27 cellular contexts compared by ENCODE assay signal in the genomic region with DNA sequence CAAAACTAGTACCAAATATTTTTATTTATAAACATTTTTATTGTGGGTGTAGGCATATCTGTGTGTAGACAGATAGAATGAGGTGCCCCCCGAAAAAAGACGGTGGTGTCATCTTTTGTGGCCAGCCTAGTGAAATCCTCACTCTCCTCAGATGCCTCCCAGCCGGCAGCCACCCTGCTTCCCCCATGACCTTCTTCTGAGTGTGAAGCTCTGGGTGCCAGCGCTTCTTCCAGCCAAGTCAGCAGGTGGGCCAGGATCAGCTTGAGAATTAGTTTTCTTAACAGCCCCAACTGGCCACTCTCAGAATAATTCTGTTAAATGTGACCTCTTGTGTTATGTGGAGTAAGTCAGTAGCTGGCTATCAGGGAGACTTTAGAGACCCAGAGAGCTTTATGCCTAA.
DNase-seq lines count a peak whose midpoint lies in the region; ATAC-seq and TF ChIP-seq lines count a peak whose summit lies in the region.
"Had no signal": no experiment of that assay in that cellular context is flagged by ENCODE, and none has a peak within 500 bp of the region (broad histone marks: within the 10 kb centered on the region; RNA-seq: fewer than 3 reads in every experiment).

No MANE protein-coding gene starts in this region.

- H3K4me2 ChIP-seq in trophoblast cell (ENCODE audit: low read length), result no peak overlapping the region
- H3K4me2 ChIP-seq: GM23338, SK-N-SH had no signal

- H2AK5ac ChIP-seq in trophoblast cell (ENCODE audit: low read length), result no peak overlapping the region

- peak overlapping the region in 3 of 5 experiments; percentile 44 to 86 (median 75) for H3K27ac Mint-ChIP-seq in brain
- H3K27ac Mint-ChIP-seq in stimulated activated effector memory CD8-positive, alpha-beta T cell treated with anti-CD3 and anti-CD28 coated beads, Interleukin-12 subunit alpha, Interleukin-12 subunit beta, amount 100 ng/mL, for 72 hours, result no peak overlapping the region
- H3K27ac Mint-ChIP-seq: activated naive CD8-positive, alpha-beta T cell; activated T-helper 2 cell treated with anti-CD3 and anti-CD28 coated beads, Interferon-gamma antibody, Interleukin-2, Interleukin-4, amounts not matched to agents 10 μg/mL and 5 μg/mL and 100 μg/mL, durations not matched to agents 14 hours and 24 hours and 36 hours; GM23338; immature natural killer cell; WTC11 had no signal

- no peak overlapping the region for H2BK12ac ChIP-seq in trophoblast cell (ENCODE audit: low read length)

- no peaks in the 10 kb centered on the region for H3K27me3 Mint-ChIP-seq in brain
- H3K27me3 Mint-ChIP-seq: activated naive CD8-positive, alpha-beta T cell; CD8-positive, alpha-beta memory T cell had no signal

- intact Hi-C loops in left ventricle myocardium inferior (cut with micrococcal nuclease), result loop anchor here (10.0 kb wide), 1 partner anchor 52 kb away; no protein-coding TSS in a partner anchor

- H3K9me3 ChIP-seq in left ventricle myocardium inferior (replicated peaks) (no peaks in the 10 kb centered on the region), trophoblast cell (ENCODE audit: insufficient read depth, low read depth, low read length) (no peaks in the 10 kb centered on the region), subcutaneous abdominal adipose tissue (ENCODE audit: control insufficient read depth in 5 of 5, low read length in 5 of 5) (no peaks in the 10 kb centered on the region)
- H3K9me3 ChIP-seq: ascending aorta, mucosa of descending colon, SK-N-SH, thoracic aorta had no signal

- no peak overlapping the region for H2BK120ac ChIP-seq in trophoblast cell (ENCODE audit: insufficient read depth, low read length, poor library complexity)

- H4K8ac ChIP-seq in trophoblast cell (ENCODE audit: low read depth, low read length), result no peak overlapping the region

- H3K36me3 Mint-ChIP-seq in brain, result no peaks in the 10 kb centered on the region
- H3K36me3 Mint-ChIP-seq in stimulated activated effector memory CD8-positive, alpha-beta T cell treated with anti-CD3 and anti-CD28 coated beads, Interleukin-12 subunit alpha, Interleukin-12 subunit beta, amount 100 ng/mL, for 72 hours, result peaks cover 9% of the 10 kb centered on the region
- H3K36me3 Mint-ChIP-seq: WTC11 had no signal

- no peak overlapping the region for H3K18ac ChIP-seq in trophoblast cell (ENCODE audit: low read length)

- no peak overlapping the region for H3K4ac ChIP-seq in trophoblast cell (ENCODE audit: low read depth, low read length)

- H3K4me1 ChIP-seq in left ventricle myocardium inferior (peaks cover 52% of the 10 kb centered on the region), trophoblast cell (ENCODE audit: control insufficient read depth in 1 of 2, insufficient read depth in 2 of 2, low read length in 2 of 2) (peaks cover 12 to 18% of the 10 kb centered on the region in 2 experiments), subcutaneous abdominal adipose tissue (ENCODE audit: control insufficient read depth in 5 of 5, insufficient read depth in 5 of 5, low read length in 5 of 5) (peaks cover 9 to 56% (median 35%) of the 10 kb centered on the region in 5 donors)

- H3K14ac ChIP-seq in trophoblast cell (ENCODE audit: low read length), result no peak overlapping the region

- H3K9me3 Mint-ChIP-seq in brain, result no peaks in the 10 kb centered on the region
- no peaks in the 10 kb centered on the region for H3K9me3 Mint-ChIP-seq in stimulated activated effector memory CD8-positive, alpha-beta T cell treated with anti-CD3 and anti-CD28 coated beads, Interleukin-12 subunit alpha, Interleukin-12 subunit beta, amount 100 ng/mL, for 72 hours
- H3K9me3 Mint-ChIP-seq: activated T-helper 2 cell treated with anti-CD3 and anti-CD28 coated beads, Interferon-gamma antibody, Interleukin-2, Interleukin-4, amounts not matched to agents 10 μg/mL and 5 μg/mL and 100 μg/mL, durations not matched to agents 14 hours and 24 hours and 36 hours; CD8-positive, alpha-beta memory T cell; GM23338; immature natural killer cell; WTC11 had no signal

- no peak overlapping the region for H2BK5ac ChIP-seq in trophoblast cell (ENCODE audit: low read depth, low read length, poor library complexity)

- peak overlapping the region in 1 of 5 experiments; percentile 1 for H3K4me3 Mint-ChIP-seq in brain
- no peak overlapping the region for H3K4me3 Mint-ChIP-seq in stimulated activated effector memory CD8-positive, alpha-beta T cell treated with anti-CD3 and anti-CD28 coated beads, Interleukin-12 subunit alpha, Interleukin-12 subunit beta, amount 100 ng/mL, for 72 hours
- H3K4me3 Mint-ChIP-seq: activated naive CD8-positive, alpha-beta T cell; CD8-positive, alpha-beta memory T cell; GM23338; immature natural killer cell; WTC11 had no signal

- H4K12ac ChIP-seq in trophoblast cell (ENCODE audit: low read depth, low read length), result no peak overlapping the region

- peaks cover 15% of the 10 kb centered on the region for H3K79me1 ChIP-seq in trophoblast cell (ENCODE audit: low read length)

- H3K27me3 ChIP-seq in left ventricle myocardium inferior (ENCODE audit: low read depth), result no peaks in the 10 kb centered on the region
- no peaks in the 10 kb centered on the region for H3K27me3 ChIP-seq in trophoblast cell (ENCODE audit: insufficient read depth, low read length)
- H3K27me3 ChIP-seq in subcutaneous abdominal adipose tissue (ENCODE audit: control insufficient read depth in 5 of 5, insufficient read depth in 4 of 5, low read length in 5 of 5), result no peaks in the 10 kb centered on the region
- H3K27me3 ChIP-seq: ascending aorta had no signal

- H3K4me3 ChIP-seq in left ventricle myocardium inferior (no peak overlapping the region), trophoblast cell (ENCODE audit: low read depth, low read length) (no peak overlapping the region), subcutaneous abdominal adipose tissue (ENCODE audit: low read depth in 1 of 5, low read length in 5 of 5) (no peak overlapping the region)
- H3K4me3 ChIP-seq: ascending aorta, GM23338, mucosa of descending colon, thoracic aorta had no signal

- H3K23ac ChIP-seq in trophoblast cell (ENCODE audit: low read length), result no peak overlapping the region

- peak overlapping the region; percentile 41 for H4K91ac ChIP-seq in trophoblast cell (ENCODE audit: low read depth, low read length)

- H3K79me2 ChIP-seq in trophoblast cell (ENCODE audit: control insufficient read depth, insufficient read depth, low read length, poor library complexity), result no peaks in the 10 kb centered on the region

- DNase-seq in left ventricle myocardium inferior (no peak), trophoblast cell (no peak), T1000 (lab: John Stamatoyannopoulos, UW) (no peak), NCI-H187 treated with DMSO at 0.1 percent for 48 hours (lab: John Stamatoyannopoulos, UW) (no peak)
- no peak for DNase-seq in stimulated activated effector memory CD8-positive, alpha-beta T cell treated with anti-CD3 and anti-CD28 coated beads, Interleukin-12 subunit alpha, Interleukin-12 subunit beta, amount 100 ng/mL, for 72 hours (ENCODE audit: low spot score in 2 of 2)
- DNase-seq: activated CD8-positive, alpha-beta memory T cell treated with anti-CD3 and anti-CD28 coated beads, Interleukin-2, amount 50 U/mL, for 4 hours; CD8-positive, alpha-beta memory T cell; cerebellar nuclear complex; DND-41; immature natural killer cell; mucosa of descending colon; NCI-H146; NCI-H526; retina; RPMI8226; SK-N-SH; T-helper 2 cell had no signal

- H3K27ac ChIP-seq in left ventricle myocardium inferior (replicated peaks), result peak overlapping the region; percentile 82
- no peak overlapping the region for H3K27ac ChIP-seq in trophoblast cell (ENCODE audit: low read depth, low read length)
- peak overlapping the region; percentile 79 for H3K27ac ChIP-seq in subcutaneous abdominal adipose tissue (ENCODE audit: low read depth, low read length)
- H3K27ac ChIP-seq: ascending aorta, HL-60 had no signal

- H3K4me1 Mint-ChIP-seq in brain, result peaks cover 38% of the 10 kb centered on the region
- H3K4me1 Mint-ChIP-seq in stimulated activated effector memory CD8-positive, alpha-beta T cell treated with anti-CD3 and anti-CD28 coated beads, Interleukin-12 subunit alpha, Interleukin-12 subunit beta, amount 100 ng/mL, for 72 hours, result peaks cover 5% of the 10 kb centered on the region
- H3K4me1 Mint-ChIP-seq: CD8-positive, alpha-beta memory T cell; GM23338; WTC11 had no signal

- TF ChIP-seq CTCF in brain (conservative IDR thresholded peaks at IDR 0.05) (no peak), left ventricle myocardium inferior (IDR thresholded peaks at IDR 0.05; ENCODE audit: borderline replicate concordance) (no peak)

- H3K9ac ChIP-seq in trophoblast cell (ENCODE audit: low read length), result no peak overlapping the region
- peak overlapping the region in 2 of 5 donors; percentile 15 to 48 for H3K9ac ChIP-seq in subcutaneous abdominal adipose tissue (ENCODE audit: low read length in 5 of 5)
- H3K9ac ChIP-seq: SK-N-SH had no signal

- no peak overlapping the region for H2AFZ ChIP-seq in trophoblast cell (ENCODE audit: insufficient read depth, low read length, poor library complexity)
- H2AFZ ChIP-seq: GM23338 had no signal

- H3K36me3 ChIP-seq in left ventricle myocardium inferior (no peaks in the 10 kb centered on the region), trophoblast cell (ENCODE audit: control insufficient read depth in 1 of 2, insufficient read depth in 2 of 2, low read length in 2 of 2) (no peaks in the 10 kb centered on the region), subcutaneous abdominal adipose tissue (ENCODE audit: control insufficient read depth in 5 of 5, insufficient read depth in 5 of 5, low read length in 5 of 5) (no peaks in the 10 kb centered on the region)
- H3K36me3 ChIP-seq: ascending aorta, thoracic aorta had no signal

- no CpG with 5 or more reads among the region's 4 CpGs for WGBS in trophoblast cell (ENCODE audit: extremely low coverage, insufficient coverage, insufficient read length)

- ATAC-seq in stimulated activated effector memory CD8-positive, alpha-beta T cell treated with anti-CD3 and anti-CD28 coated beads, Interleukin-12 subunit alpha, Interleukin-12 subunit beta, amount 100 ng/mL, for 72 hours, result no peak
- ATAC-seq: GM23338, HepG2, WTC11 had no signal
